8 cellular contexts compared by ENCODE assay signal in the genomic region with DNA sequence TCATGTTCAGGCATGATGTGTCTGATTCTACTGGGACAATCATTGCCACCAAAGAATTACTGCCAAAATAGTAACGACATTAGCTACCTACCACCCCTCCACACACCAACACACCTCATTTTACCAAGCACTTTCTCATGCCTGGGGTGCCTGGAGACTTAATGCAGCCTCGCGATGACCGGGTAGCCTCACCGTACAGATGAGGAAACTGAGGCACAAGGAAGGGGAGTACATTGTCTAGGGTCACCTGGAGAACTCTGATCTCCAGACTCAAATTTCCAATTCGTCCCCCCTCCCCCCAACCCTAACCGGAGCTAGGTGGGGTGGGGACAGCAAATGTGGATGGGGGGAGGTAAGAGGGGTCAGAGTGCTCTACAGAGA. TPM values are rescaled to one million over a fixed set of nuclear protein-coding genes. Genes with fewer than 3 reads are reported as not detected.
DNase-seq lines count a peak whose midpoint lies in the region; ATAC-seq and TF ChIP-seq lines count a peak whose summit lies in the region.

No MANE protein-coding gene starts in this region.

- TF ChIP-seq CTCF in DND-41 (IDR thresholded peaks at IDR 0.05; ENCODE audit: borderline replicate concordance, extremely low read depth, low read length, poor library complexity, severe bottlenecking) (no peak), OCI-LY3 (IDR thresholded peaks at IDR 0.05; ENCODE audit: low read depth, low read length) (no peak), liver (IDR thresholded peaks at IDR 0.05; ENCODE audit: low read depth, low read length, missing input control) (no peak)

- H3K79me1 ChIP-seq in trophoblast cell (ENCODE audit: low read length) = no peaks in the 10 kb centered on the region

- 39% methylated on average over 7 of the region's 7 CpGs for WGBS in liver
- no CpG with 5 or more reads among the region's 7 CpGs for WGBS in trophoblast cell (ENCODE audit: extremely low coverage, insufficient coverage, insufficient read length)

- H2BK120ac ChIP-seq in trophoblast cell (ENCODE audit: insufficient read depth, low read length, poor library complexity) = no peak overlapping the region

- no peak overlapping the region for H2AK5ac ChIP-seq in trophoblast cell (ENCODE audit: low read length)

- H2BK12ac ChIP-seq in trophoblast cell (ENCODE audit: low read length) = no peak overlapping the region

- no peak overlapping the region for H3K27ac ChIP-seq in DND-41 (ENCODE audit: low read length)
- no peak overlapping the region for H3K27ac ChIP-seq in OCI-LY3 (ENCODE audit: low read length)
- peak overlapping the region; percentile 83 to 84 for H3K27ac ChIP-seq in liver (ENCODE audit: low read depth in 1 of 2, low read length in 2 of 2)
- H3K27ac ChIP-seq in trophoblast cell (ENCODE audit: low read depth, low read length) = no peak overlapping the region

- H3K23ac ChIP-seq in trophoblast cell (ENCODE audit: low read length) = no peak overlapping the region

- no peak overlapping the region for H3K18ac ChIP-seq in trophoblast cell (ENCODE audit: low read length)

- H3K9me3 ChIP-seq in DND-41 (ENCODE audit: insufficient read depth, low read length, severe bottlenecking) (no peaks in the 10 kb centered on the region), OCI-LY3 (ENCODE audit: insufficient read depth, low read length) (no peaks in the 10 kb centered on the region), liver (ENCODE audit: control insufficient read depth in 4 of 4, low read length in 3 of 4) (no peaks in the 10 kb centered on the region), trophoblast cell (ENCODE audit: insufficient read depth, low read depth, low read length) (peaks cover 6% of the 10 kb centered on the region)

- H3K9ac ChIP-seq in DND-41 (ENCODE audit: low read depth, low read length) (no peak overlapping the region), OCI-LY3 (ENCODE audit: low read length) (peak overlapping the region; percentile 57), liver (ENCODE audit: low read depth in 1 of 2, low read length in 2 of 2) (no peak overlapping the region), trophoblast cell (ENCODE audit: low read length) (no peak overlapping the region)

- no peak overlapping the region for H3K14ac ChIP-seq in trophoblast cell (ENCODE audit: low read length)

- DNase-seq in DND-41 (no peak), EL (no peak), cardiac septum (ENCODE audit: low spot score) (no peak), NCI-H1105 treated with DMSO at 0.1 percent for 48 hours (lab: John Stamatoyannopoulos, UW) (no peak), trophoblast cell (no peak)

- no peak overlapping the region for H4K91ac ChIP-seq in trophoblast cell (ENCODE audit: low read depth, low read length)

- H3K4ac ChIP-seq in trophoblast cell (ENCODE audit: low read depth, low read length) = no peak overlapping the region

- H2AFZ ChIP-seq in DND-41 (ENCODE audit: low read depth, low read length) (no peak overlapping the region), OCI-LY3 (ENCODE audit: low read depth, low read length) (peak overlapping the region; percentile 37; the same call in 1 of the 2 replicates), trophoblast cell (ENCODE audit: insufficient read depth, low read length, poor library complexity) (no peak overlapping the region)

- H4K20me1 ChIP-seq in DND-41 (ENCODE audit: insufficient read depth, low read length) (peaks cover 7% of the 10 kb centered on the region), OCI-LY3 (ENCODE audit: insufficient read depth, low read length) (no peaks in the 10 kb centered on the region)

- H3K27me3 ChIP-seq in DND-41 (ENCODE audit: insufficient read depth, low read length, poor library complexity) (peaks cover 41% of the 10 kb centered on the region), OCI-LY3 (ENCODE audit: low read depth, low read length) (peaks cover 5% of the 10 kb centered on the region; the same call in 1 of the 2 replicates), liver (ENCODE audit: control insufficient read depth in 4 of 4, insufficient read depth in 4 of 4, low read length in 3 of 4) (no peaks in the 10 kb centered on the region), trophoblast cell (ENCODE audit: insufficient read depth, low read length) (peaks cover 42% of the 10 kb centered on the region)

- H2BK5ac ChIP-seq in trophoblast cell (ENCODE audit: low read depth, low read length, poor library complexity) = no peak overlapping the region

- H4K8ac ChIP-seq in trophoblast cell (ENCODE audit: low read depth, low read length) = no peak overlapping the region

- H3K36me3 ChIP-seq in DND-41 (ENCODE audit: insufficient read depth, low read length) (no peaks in the 10 kb centered on the region), OCI-LY3 (replicated peaks; ENCODE audit: low read depth, low read length) (no peaks in the 10 kb centered on the region), liver (ENCODE audit: control insufficient read depth in 4 of 4, insufficient read depth in 3 of 4, low read depth in 1 of 4, low read length in 3 of 4) (no peaks in the 10 kb centered on the region), trophoblast cell (ENCODE audit: control insufficient read depth in 1 of 2, insufficient read depth in 2 of 2, low read length in 2 of 2) (no peaks in the 10 kb centered on the region)

- intact Hi-C loops in cardiac septum (cut with DNase I) = loop anchor here (2.0 to 10.0 kb wide), 5 partner anchors 19 to 185 kb away; no protein-coding TSS in a partner anchor

- peak; percentile 1; the same call in 1 of the 3 replicates for ATAC-seq in DND-41 (ENCODE audit: insufficient read depth, low read depth)
- peak; percentile 17 for ATAC-seq in GM21737 (IDR thresholded peaks at IDR 0.05; ENCODE audit: unreplicated experiment)

- TF ChIP-seq RAD21 in liver (IDR thresholded peaks at IDR 0.05) = no peak

- H3K4me1 ChIP-seq in DND-41 (ENCODE audit: insufficient read depth, low read length) (peaks cover 39% of the 10 kb centered on the region), OCI-LY3 (ENCODE audit: low read length) (peaks cover 16% of the 10 kb centered on the region), liver (ENCODE audit: control insufficient read depth in 4 of 4, insufficient read depth in 4 of 4, low read length in 3 of 4) (peaks cover 26 to 65% (median 58%) of the 10 kb centered on the region in 4 donors), trophoblast cell (ENCODE audit: control insufficient read depth in 1 of 2, insufficient read depth in 2 of 2, low read length in 2 of 2) (peaks cover 5 to 7% of the 10 kb centered on the region in 2 experiments)

- H4K12ac ChIP-seq in trophoblast cell (ENCODE audit: low read depth, low read length) = no peak overlapping the region

- H3K4me2 ChIP-seq in DND-41 (ENCODE audit: insufficient read depth, low read length) (no peak overlapping the region; the same call in 1 of the 2 replicates), OCI-LY3 (ENCODE audit: low read length) (peak overlapping the region; percentile 84), trophoblast cell (ENCODE audit: low read length) (no peak overlapping the region)

- H3K4me3 ChIP-seq in DND-41 (ENCODE audit: low read depth in 1 of 2, low read length in 2 of 2) (no peak overlapping the region), OCI-LY3 (ENCODE audit: low read length) (peak overlapping the region; percentile 79), liver (ENCODE audit: low read depth in 1 of 3, low read length in 3 of 3) (no peak overlapping the region), trophoblast cell (ENCODE audit: low read depth, low read length) (no peak overlapping the region)

- no peaks in the 10 kb centered on the region for H3K79me2 ChIP-seq in DND-41 (ENCODE audit: insufficient read depth, low read length)
- no peaks in the 10 kb centered on the region for H3K79me2 ChIP-seq in OCI-LY3 (ENCODE audit: low read length)
- no peaks in the 10 kb centered on the region for H3K79me2 ChIP-seq in trophoblast cell (ENCODE audit: control insufficient read depth, insufficient read depth, low read length, poor library complexity)

TF ChIP-seq in liver, 16 proteins besides CTCF, POLR2A, EP300 and RAD21 (continues in another document):
- TF ChIP-seq NR2F2 (IDR thresholded peaks at IDR 0.05) = no peak
- no peak for TF ChIP-seq EGR1 (IDR thresholded peaks at IDR 0.05; ENCODE audit: low read depth in 2 of 2)
- TF ChIP-seq, protein P1, sequence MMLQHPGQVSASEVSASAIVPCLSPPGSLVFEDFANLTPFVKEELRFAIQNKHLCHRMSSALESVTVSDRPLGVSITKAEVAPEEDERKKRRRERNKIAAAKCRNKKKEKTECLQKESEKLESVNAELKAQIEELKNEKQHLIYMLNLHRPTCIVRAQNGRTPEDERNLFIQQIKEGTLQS (IDR thresholded peaks at IDR 0.05) = no peak
- TF ChIP-seq FOXA2 (IDR thresholded peaks at IDR 0.05) = no peak
- no peak for TF ChIP-seq TAF1 (conservative IDR thresholded peaks at IDR 0.05)
- TF ChIP-seq JUND (IDR thresholded peaks at IDR 0.05) = no peak
- no peak for TF ChIP-seq YY1 (IDR thresholded peaks at IDR 0.05)
- TF ChIP-seq, protein P2, sequence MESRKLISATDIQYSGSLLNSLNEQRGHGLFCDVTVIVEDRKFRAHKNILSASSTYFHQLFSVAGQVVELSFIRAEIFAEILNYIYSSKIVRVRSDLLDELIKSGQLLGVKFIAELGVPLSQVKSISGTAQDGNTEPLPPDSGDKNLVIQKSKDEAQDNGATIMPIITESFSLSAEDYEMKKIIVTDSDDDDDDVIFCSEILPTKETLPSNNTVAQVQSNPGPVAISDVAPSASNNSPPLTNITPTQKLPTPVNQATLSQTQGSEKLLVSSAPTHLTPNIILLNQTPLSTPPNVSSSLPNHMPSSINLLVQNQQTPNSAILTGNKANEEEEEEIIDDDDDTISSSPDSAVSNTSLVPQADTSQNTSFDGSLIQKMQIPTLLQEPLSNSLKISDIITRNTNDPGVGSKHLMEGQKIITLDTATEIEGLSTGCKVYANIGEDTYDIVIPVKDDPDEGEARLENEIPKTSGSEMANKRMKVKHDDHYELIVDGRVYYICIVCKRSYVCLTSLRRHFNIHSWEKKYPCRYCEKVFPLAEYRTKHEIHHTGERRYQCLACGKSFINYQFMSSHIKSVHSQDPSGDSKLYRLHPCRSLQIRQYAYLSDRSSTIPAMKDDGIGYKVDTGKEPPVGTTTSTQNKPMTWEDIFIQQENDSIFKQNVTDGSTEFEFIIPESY (IDR thresholded peaks at IDR 0.05) = no peak
- TF ChIP-seq HNF4A (conservative IDR thresholded peaks at IDR 0.05) = no peak
- no peak for TF ChIP-seq FOXA1 (IDR thresholded peaks at IDR 0.05)

RNA-seq across cellular contexts. Expression of gene RTN4RL2, which starts 2.7 kb away (rescaled TPM):
- total RNA-seq in liver = under 1 TPM; 0.75 to 0.89 TPM
- 10 to 100 TPM in 1 of 2 donors, 1 to 10 TPM in 1; 5.5 to 18.1 TPM for polyA plus RNA-seq in liver
- total RNA-seq in cardiac septum = 0.73 TPM
- polyA plus RNA-seq in trophoblast cell (2013) = 0.12 and 0.16 TPM in 2 replicates

RNA-seq across cellular contexts. Expression of gene SLC43A3, which starts 30.7 kb away (rescaled TPM):
- total RNA-seq in liver (100 to 1,000 TPM in 1 of 2 donors, 10 to 100 TPM in 1; 47.2 to 106 TPM), cardiac septum (26.7 TPM)
- 100 to 1,000 TPM in 1 of 2 donors, 10 to 100 TPM in 1; 80.2 to 152 TPM for polyA plus RNA-seq in liver
- 3.7 and 4.0 TPM in 2 replicates for polyA plus RNA-seq in trophoblast cell (2013)

RNA-seq across cellular contexts. Expression of gene SLC43A1, which starts 57.9 kb away (rescaled TPM):
- 100 to 1,000 TPM; 107 to 171 TPM for total RNA-seq in liver
- 100 to 1,000 TPM in 1 of 2 donors, 10 to 100 TPM in 1; 85.6 to 108 TPM for polyA plus RNA-seq in liver
- 2.0 TPM for total RNA-seq in cardiac septum
- 0.29 and 0.37 TPM in 2 replicates for polyA plus RNA-seq in trophoblast cell (2013)

Comparison
In these comparisons a context has a peak if more than half of its experiments do, and no peak if none do; other contexts are left out.
1. H3K27ac ChIP-seq: peak in liver (2 of 2); none in DND-41 (single experiment), OCI-LY3 (single experiment) and trophoblast cell (single experiment).
2. RNA of gene SLC43A1, which starts 57.9 kb away (total RNA-seq): 107 to 171 TPM in liver; 2.0 TPM in cardiac septum (single experiment); every median in the first group is over 10 times any median in the second.